Comparison of ENCODE assay signal across 16 cellular contexts in the genomic region with DNA sequence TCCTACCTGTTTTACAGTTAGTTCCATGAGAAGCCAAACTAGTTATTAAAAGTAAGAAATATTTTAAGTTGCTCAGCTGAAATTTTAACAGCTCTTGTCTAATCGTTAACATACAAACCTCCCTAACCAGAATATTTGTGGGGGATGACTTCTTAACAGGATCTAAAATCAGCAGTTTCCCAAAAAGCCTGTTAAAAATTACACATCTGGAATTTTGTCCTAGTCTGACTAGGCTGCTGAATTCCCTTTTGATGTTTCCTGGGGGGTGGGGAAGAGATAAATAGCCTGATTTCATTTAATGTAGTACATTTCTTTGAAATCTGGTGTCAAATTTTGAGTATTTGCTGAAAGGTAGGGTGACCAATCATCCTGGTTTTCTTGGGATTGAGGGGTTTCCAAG.
A peak's percentile ranks its signal among the peaks of the same experiment; 100 is the strongest.
DNase-seq lines count a peak whose midpoint lies in the region; ATAC-seq and TF ChIP-seq lines count a peak whose summit lies in the region.
"Had no signal": no experiment of that assay in that cellular context is flagged by ENCODE, and none has a peak within 500 bp of the region (broad histone marks: within the 10 kb centered on the region; RNA-seq: fewer than 3 reads in every experiment).

No MANE protein-coding gene starts in this region.

- H3K4me3 ChIP-seq in HUES48 (ENCODE audit: low read depth, low read length) (no peak overlapping the region), liver (ENCODE audit: low read depth in 1 of 3, low read length in 3 of 3) (no peak overlapping the region), left lung (no peak overlapping the region), PC-3 (ENCODE audit: low read length) (no peak overlapping the region)
- H3K4me3 ChIP-seq: BLaER1, SJCRH30 had no signal

- H3K27me3 ChIP-seq in HUES48 (ENCODE audit: control insufficient read depth, insufficient read depth, low read length) (no peaks in the 10 kb centered on the region), liver (ENCODE audit: control insufficient read depth in 4 of 4, insufficient read depth in 4 of 4, low read length in 3 of 4) (no peaks in the 10 kb centered on the region), left lung (no peaks in the 10 kb centered on the region), PC-3 (ENCODE audit: low read length) (no peaks in the 10 kb centered on the region)
- H3K27me3 ChIP-seq: BLaER1, SJCRH30 had no signal

- peak overlapping the region; percentile 53 for H3K27ac ChIP-seq in HUES48 (ENCODE audit: low read depth, low read length)
- H3K27ac ChIP-seq in liver (ENCODE audit: low read depth in 1 of 2, low read length in 2 of 2), result peak overlapping the region; percentile 73 to 81
- H3K27ac ChIP-seq in left lung, result no peak overlapping the region
- H3K27ac ChIP-seq in PC-3 (ENCODE audit: low read length), result no peak overlapping the region
- H3K27ac ChIP-seq: BLaER1, SJCRH30 had no signal

- POLR2A ChIA-PET in PC-3 (lab: Charles Lee; ENCODE audit: unreplicated experiment), result interaction anchor here (0.7 kb wide), 1 partner anchor 19 kb away, joined by 3 read pairs; no protein-coding TSS in a partner anchor

- no TSS peak for BruUV-seq in PC-3 (replicated peaks; lab: Mats Ljungman, UMichigan)

- TF ChIP-seq CTCF in chondrocyte (IDR thresholded peaks at IDR 0.05), result no peak
- no peak for TF ChIP-seq CTCF in liver (IDR thresholded peaks at IDR 0.05; ENCODE audit: low read depth, low read length, missing input control)
- no peak for TF ChIP-seq CTCF in left lung (IDR thresholded peaks at IDR 0.05)
- no peak for TF ChIP-seq CTCF in PC-3 (conservative IDR thresholded peaks at IDR 0.05; ENCODE audit: low read depth, low read length)

- no peaks in the 10 kb centered on the region for H3K27me3 Mint-ChIP-seq in chondrocyte (ENCODE audit: low read depth)

- no peaks in the 10 kb centered on the region for H3F3A ChIP-seq in PC-3 (ENCODE audit: low read length, unreplicated experiment)

- H3K4me2 ChIP-seq in PC-3 (ENCODE audit: low read length), result no peak overlapping the region
- H3K4me2 ChIP-seq: BLaER1 had no signal

- peak overlapping the region; percentile 9 for H3K27ac Mint-ChIP-seq in chondrocyte (ENCODE audit: unreplicated experiment)
- H3K27ac Mint-ChIP-seq: IgD-negative memory B cell had no signal

- peaks cover 29% of the 10 kb centered on the region for H3K4me1 Mint-ChIP-seq in chondrocyte (ENCODE audit: low read depth)
- H3K4me1 Mint-ChIP-seq: IgD-negative memory B cell had no signal

- ATAC-seq in left lung, result no peak
- no peak for ATAC-seq in PC-3

- no peak overlapping the region for H3K9ac ChIP-seq in HUES48 (ENCODE audit: low read depth, low read length)
- H3K9ac ChIP-seq in liver (ENCODE audit: low read depth in 1 of 2, low read length in 2 of 2), result no peak overlapping the region
- H3K9ac ChIP-seq in PC-3 (ENCODE audit: low read length), result no peak overlapping the region
- H3K9ac ChIP-seq: BLaER1 had no signal

- H3K79me2 ChIP-seq in PC-3 (ENCODE audit: low read length), result peaks cover 10% of the 10 kb centered on the region; the same call in 1 of the 2 replicates

- WGBS in liver, result 27% methylated on average over 1 of the region's 1 CpG

- no peaks in the 10 kb centered on the region for H3K36me3 ChIP-seq in HUES48 (ENCODE audit: control insufficient read depth, insufficient read depth, low read length)
- no peaks in the 10 kb centered on the region for H3K36me3 ChIP-seq in liver (ENCODE audit: control insufficient read depth in 4 of 4, insufficient read depth in 3 of 4, low read depth in 1 of 4, low read length in 3 of 4)
- H3K36me3 ChIP-seq in left lung, result no peaks in the 10 kb centered on the region
- no peaks in the 10 kb centered on the region for H3K36me3 ChIP-seq in PC-3 (ENCODE audit: low read depth, low read length)
- H3K36me3 ChIP-seq: BLaER1, SJCRH30 had no signal

- intact Hi-C loops in left lung (cut with DNase I) (no loop called here), PC-3 (cut with micrococcal nuclease) (no loop called here)

- peaks cover 19% of the 10 kb centered on the region for H3K4me1 ChIP-seq in HUES48 (ENCODE audit: control insufficient read depth, insufficient read depth, low read length)
- H3K4me1 ChIP-seq in liver (ENCODE audit: control insufficient read depth in 4 of 4, insufficient read depth in 4 of 4, low read length in 3 of 4), result peaks cover 4 to 38% (median 22%) of the 10 kb centered on the region in 4 donors
- peaks cover 0 to 7% of the 10 kb centered on the region in 2 donors for H3K4me1 ChIP-seq in left lung
- H3K4me1 ChIP-seq in PC-3 (ENCODE audit: insufficient read depth, low read length), result peaks cover 41% of the 10 kb centered on the region
- H3K4me1 ChIP-seq: BLaER1, SJCRH30 had no signal

- H3K9me3 ChIP-seq in HUES48 (ENCODE audit: control insufficient read depth, insufficient read depth, low read length), result no peaks in the 10 kb centered on the region
- no peaks in the 10 kb centered on the region for H3K9me3 ChIP-seq in liver (ENCODE audit: control insufficient read depth in 4 of 4, low read length in 3 of 4)
- H3K9me3 ChIP-seq in left lung, result no peaks in the 10 kb centered on the region
- H3K9me3 ChIP-seq in PC-3 (ENCODE audit: low read length), result no peaks in the 10 kb centered on the region
- H3K9me3 ChIP-seq: BLaER1, SJCRH30 had no signal

- H4K20me1 ChIP-seq in PC-3 (ENCODE audit: low read length), result no peaks in the 10 kb centered on the region
- H4K20me1 ChIP-seq: BLaER1 had no signal

- DNase-seq in chondrocyte (ENCODE audit: low spot score) (no peak), renal cortical epithelial cell (ENCODE audit: low read depth) (peak; percentile 96), left lung (no peak), HPDE6-E6E7 (ENCODE audit: extremely low spot score) (no peak), PC-3 (no peak), NCI-H446 treated with DMSO at 0.1 percent for 48 hours (lab: John Stamatoyannopoulos, UW) (no peak)
- DNase-seq: DMS53, GOT3, NCI-H1417 treated with DMSO at 0.1 percent for 48 hours, NCI-H2029 treated with DMSO at 0.1 percent for 48 hours, NCI-H524, SJCRH30 had no signal

- H3K4me3 Mint-ChIP-seq in chondrocyte (ENCODE audit: unreplicated experiment), result no peak overlapping the region
- H3K4me3 Mint-ChIP-seq: IgD-negative memory B cell had no signal

- CTCF ChIA-PET in PC-3 (lab: Charles Lee), result no interaction called here

- no peaks in the 10 kb centered on the region for H3K36me3 Mint-ChIP-seq in chondrocyte (ENCODE audit: low read depth)
- H3K36me3 Mint-ChIP-seq: IgD-negative memory B cell had no signal

- no peaks in the 10 kb centered on the region for H3K9me2 ChIP-seq in PC-3 (replicated peaks; ENCODE audit: low read length)

- no peaks in the 10 kb centered on the region for H3K9me3 Mint-ChIP-seq in chondrocyte (ENCODE audit: low read depth)
- H3K9me3 Mint-ChIP-seq: IgD-negative memory B cell had no signal

- no peak overlapping the region for H2AFZ ChIP-seq in PC-3 (ENCODE audit: low read length)

- TF ChIP-seq RAD21 in liver (IDR thresholded peaks at IDR 0.05), result peak in 1 of 2 donors; percentile 9

TF ChIP-seq in liver, 16 proteins besides CTCF, POLR2A, EP300 and RAD21 (continues in another document):
- TF ChIP-seq SP1 (IDR thresholded peaks at IDR 0.05), result peak; percentile 41
- peak; percentile 23 to 59 for TF ChIP-seq HNF4A (conservative IDR thresholded peaks at IDR 0.05)
- TF ChIP-seq, protein P1, sequence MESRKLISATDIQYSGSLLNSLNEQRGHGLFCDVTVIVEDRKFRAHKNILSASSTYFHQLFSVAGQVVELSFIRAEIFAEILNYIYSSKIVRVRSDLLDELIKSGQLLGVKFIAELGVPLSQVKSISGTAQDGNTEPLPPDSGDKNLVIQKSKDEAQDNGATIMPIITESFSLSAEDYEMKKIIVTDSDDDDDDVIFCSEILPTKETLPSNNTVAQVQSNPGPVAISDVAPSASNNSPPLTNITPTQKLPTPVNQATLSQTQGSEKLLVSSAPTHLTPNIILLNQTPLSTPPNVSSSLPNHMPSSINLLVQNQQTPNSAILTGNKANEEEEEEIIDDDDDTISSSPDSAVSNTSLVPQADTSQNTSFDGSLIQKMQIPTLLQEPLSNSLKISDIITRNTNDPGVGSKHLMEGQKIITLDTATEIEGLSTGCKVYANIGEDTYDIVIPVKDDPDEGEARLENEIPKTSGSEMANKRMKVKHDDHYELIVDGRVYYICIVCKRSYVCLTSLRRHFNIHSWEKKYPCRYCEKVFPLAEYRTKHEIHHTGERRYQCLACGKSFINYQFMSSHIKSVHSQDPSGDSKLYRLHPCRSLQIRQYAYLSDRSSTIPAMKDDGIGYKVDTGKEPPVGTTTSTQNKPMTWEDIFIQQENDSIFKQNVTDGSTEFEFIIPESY (IDR thresholded peaks at IDR 0.05), result no peak
- TF ChIP-seq YY1 (IDR thresholded peaks at IDR 0.05), result no peak
- TF ChIP-seq TAF1 (conservative IDR thresholded peaks at IDR 0.05), result no peak
- no peak for TF ChIP-seq FOXA1 (IDR thresholded peaks at IDR 0.05)
- no peak for TF ChIP-seq FOXA2 (IDR thresholded peaks at IDR 0.05)
- TF ChIP-seq GABPA (IDR thresholded peaks at IDR 0.05 in 1 of 2, conservative IDR thresholded peaks at IDR 0.05 in 1 of 2), result no peak
- peak in 1 of 2 donors; percentile 30 for TF ChIP-seq JUND (IDR thresholded peaks at IDR 0.05)
- TF ChIP-seq, protein P2, sequence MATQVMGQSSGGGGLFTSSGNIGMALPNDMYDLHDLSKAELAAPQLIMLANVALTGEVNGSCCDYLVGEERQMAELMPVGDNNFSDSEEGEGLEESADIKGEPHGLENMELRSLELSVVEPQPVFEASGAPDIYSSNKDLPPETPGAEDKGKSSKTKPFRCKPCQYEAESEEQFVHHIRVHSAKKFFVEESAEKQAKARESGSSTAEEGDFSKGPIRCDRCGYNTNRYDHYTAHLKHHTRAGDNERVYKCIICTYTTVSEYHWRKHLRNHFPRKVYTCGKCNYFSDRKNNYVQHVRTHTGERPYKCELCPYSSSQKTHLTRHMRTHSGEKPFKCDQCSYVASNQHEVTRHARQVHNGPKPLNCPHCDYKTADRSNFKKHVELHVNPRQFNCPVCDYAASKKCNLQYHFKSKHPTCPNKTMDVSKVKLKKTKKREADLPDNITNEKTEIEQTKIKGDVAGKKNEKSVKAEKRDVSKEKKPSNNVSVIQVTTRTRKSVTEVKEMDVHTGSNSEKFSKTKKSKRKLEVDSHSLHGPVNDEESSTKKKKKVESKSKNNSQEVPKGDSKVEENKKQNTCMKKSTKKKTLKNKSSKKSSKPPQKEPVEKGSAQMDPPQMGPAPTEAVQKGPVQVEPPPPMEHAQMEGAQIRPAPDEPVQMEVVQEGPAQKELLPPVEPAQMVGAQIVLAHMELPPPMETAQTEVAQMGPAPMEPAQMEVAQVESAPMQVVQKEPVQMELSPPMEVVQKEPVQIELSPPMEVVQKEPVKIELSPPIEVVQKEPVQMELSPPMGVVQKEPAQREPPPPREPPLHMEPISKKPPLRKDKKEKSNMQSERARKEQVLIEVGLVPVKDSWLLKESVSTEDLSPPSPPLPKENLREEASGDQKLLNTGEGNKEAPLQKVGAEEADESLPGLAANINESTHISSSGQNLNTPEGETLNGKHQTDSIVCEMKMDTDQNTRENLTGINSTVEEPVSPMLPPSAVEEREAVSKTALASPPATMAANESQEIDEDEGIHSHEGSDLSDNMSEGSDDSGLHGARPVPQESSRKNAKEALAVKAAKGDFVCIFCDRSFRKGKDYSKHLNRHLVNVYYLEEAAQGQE (IDR thresholded peaks at IDR 0.05), result peak; percentile 43
- peak in 1 of 2 donors; percentile 35 for TF ChIP-seq RXRA (IDR thresholded peaks at IDR 0.05)
- no peak for TF ChIP-seq NR2F2 (IDR thresholded peaks at IDR 0.05)

Comparison
In these comparisons a context has a peak if more than half of its experiments do, and no peak if none do; other contexts are left out.
1. H3K27ac ChIP-seq: peak in HUES48 (single experiment) and liver (2 of 2); none in left lung (0 of 2) and PC-3 (single experiment).